In genomic region chr6:108945686-108946158, GRCh38 we compare ENCODE assay signal across 10 cellular contexts.
DNase-seq lines count a peak whose midpoint lies in the region; ATAC-seq, FAIRE-seq and TF ChIP-seq lines count a peak whose summit lies in the region.
"Had no signal": no experiment of that assay in that cellular context is flagged by ENCODE, and none has a peak within 500 bp of the region (broad histone marks: within the 10 kb centered on the region; RNA-seq: fewer than 3 reads in every experiment).

No MANE protein-coding gene starts in this region.

- intact Hi-C loops in mucosa of descending colon (cut with DNase I, micrococcal nuclease) (loop anchor here in 1 of 2 donors (10.0 kb wide), 1 partner anchor 129 kb away; no protein-coding TSS in a partner anchor), thyroid gland (cut with DNase I) (no loop called here)

- no peak for FAIRE-seq in urothelium cell line (lab: Jason Lieb, UNC)
- no peak for FAIRE-seq in small intestine (lab: Jason Lieb, UNC)

- peak; percentile 40 for ATAC-seq in mucosa of descending colon
- no peak for ATAC-seq in HG03520 (IDR thresholded peaks at IDR 0.05; ENCODE audit: unreplicated experiment)

- no peaks in the 10 kb centered on the region for H3K36me3 ChIP-seq in mucosa of descending colon (ENCODE audit: low read depth)
- no peaks in the 10 kb centered on the region for H3K36me3 ChIP-seq in thyroid gland
- H3K36me3 ChIP-seq in small intestine (ENCODE audit: control insufficient read depth in 2 of 2, insufficient read depth in 2 of 2, low read length in 2 of 2), result no peaks in the 10 kb centered on the region

- H3K27me3 ChIP-seq in thyroid gland, result no peaks in the 10 kb centered on the region
- H3K27me3 ChIP-seq in small intestine (ENCODE audit: control insufficient read depth in 2 of 2, insufficient read depth in 2 of 2, low read length in 2 of 2), result no peaks in the 10 kb centered on the region

- H3K4me3 ChIP-seq in fibroblast of mammary gland (ENCODE audit: control insufficient read depth, low read depth, low read length), result no peak overlapping the region
- H3K4me3 ChIP-seq in mucosa of descending colon, result no peak overlapping the region
- no peak overlapping the region for H3K4me3 ChIP-seq in thyroid gland (replicated peaks in 1 of 3)
- no peak overlapping the region for H3K4me3 ChIP-seq in small intestine (ENCODE audit: low read depth in 1 of 2, low read length in 2 of 2)

- TF ChIP-seq CTCF in fibroblast of mammary gland (conservative IDR thresholded peaks at IDR 0.05; ENCODE audit: control insufficient read depth, insufficient read depth, low read depth, low read length) (no peak), mucosa of descending colon (IDR thresholded peaks at IDR 0.05) (no peak), thyroid gland (IDR thresholded peaks at IDR 0.05) (no peak)

- WGBS in thyroid gland, 2 donors, result 20 to 29% methylated on average over 10 of the region's 10 CpGs
- WGBS in small intestine, 3 donors, result 65 to 77% (median 69%) methylated on average over 10 of the region's 10 CpGs

- peaks cover 6% of the 10 kb centered on the region for H3K4me1 ChIP-seq in mucosa of descending colon (ENCODE audit: low read depth)
- peaks cover 59 to 62% of the 10 kb centered on the region in 2 donors for H3K4me1 ChIP-seq in thyroid gland
- H3K4me1 ChIP-seq in small intestine (ENCODE audit: control insufficient read depth in 2 of 2, insufficient read depth in 1 of 2, low read depth in 1 of 2, low read length in 1 of 2), result peaks cover 0 to 14% of the 10 kb centered on the region in 2 donors

- H3K27ac ChIP-seq in thyroid gland (peak overlapping the region; percentile 79 to 99 (median 96)), small intestine (ENCODE audit: low read depth in 1 of 2, low read length in 1 of 2) (peak overlapping the region in 1 of 2 donors; percentile 76)

- TF ChIP-seq POLR2A in thyroid gland (IDR thresholded peaks at IDR 0.05), result peak in 1 of 2 donors; percentile 69

- DNase-seq in NCI-H1694 treated with DMSO at 0.1 percent for 48 hours (lab: John Stamatoyannopoulos, UW) (peak; percentile 75), fibroblast of mammary gland (ENCODE audit: low read depth) (peak; percentile 73), mucosa of descending colon (peak in 2 of 3 donors; percentile 57 to 75), thyroid gland (peak; percentile 86), urothelium cell line (ENCODE audit: low spot score) (no peak), small intestine (no peak)
- DNase-seq in activated CD4-positive, alpha-beta T cell treated with anti-CD3 and anti-CD28 coated beads, Interleukin-2, amount 50 U/mL, for 4 hours, result no peak
- DNase-seq: activated CD4-positive, alpha-beta T cell treated with anti-CD3 and anti-CD28 coated beads, Interleukin-2, amount 50 U/mL, for 48 hours; NCI-H524 treated with DMSO at 0.1 percent for 48 hours had no signal

- H3K9me3 ChIP-seq in mucosa of descending colon, result no peaks in the 10 kb centered on the region
- no peaks in the 10 kb centered on the region for H3K9me3 ChIP-seq in thyroid gland
- no peaks in the 10 kb centered on the region for H3K9me3 ChIP-seq in small intestine (ENCODE audit: control insufficient read depth, low read depth)

Comparison
In these comparisons a context has a peak if more than half of its experiments do, and no peak if none do; other contexts are left out.
1. DNase-seq: peak in NCI-H1694 treated with DMSO at 0.1 percent for 48 hours (single experiment), fibroblast of mammary gland (single experiment), mucosa of descending colon (2 of 3) and thyroid gland (2 of 2); none in activated CD4-positive, alpha-beta T cell treated with anti-CD3 and anti-CD28 coated beads, Interleukin-2, amount 50 U/mL, for 4 hours (0 of 2), urothelium cell line (single experiment) and small intestine (single experiment).